In genomic region chr6:87279051-87279595, GRCh38 we compare ENCODE assay signal across 21 cellular contexts. TPM values are rescaled to one million over a fixed set of nuclear protein-coding genes. Genes with fewer than 3 reads are reported as not detected.
DNase-seq lines count a peak whose midpoint lies in the region; ATAC-seq, FAIRE-seq and TF ChIP-seq lines count a peak whose summit lies in the region.
"Had no signal": no experiment of that assay in that cellular context is flagged by ENCODE, and none has a peak within 500 bp of the region (broad histone marks: within the 10 kb centered on the region; RNA-seq: fewer than 3 reads in every experiment).

No MANE protein-coding gene starts in this region.

- peaks cover 4% of the 10 kb centered on the region for H3K4me1 ChIP-seq in CD8-positive, alpha-beta memory T cell (ENCODE audit: insufficient read depth, low read length)
- no peaks in the 10 kb centered on the region for H3K4me1 ChIP-seq in kidney (ENCODE audit: control insufficient read depth in 1 of 2, insufficient read depth in 1 of 2, low read depth in 1 of 2, low read length in 2 of 2)
- H3K4me1 ChIP-seq: A549 had no signal

- H3K9me3 Mint-ChIP-seq in CD8-positive, alpha-beta memory T cell = no peaks in the 10 kb centered on the region
- H3K9me3 Mint-ChIP-seq: HFFc6 had no signal

- peak; percentile 8 for FAIRE-seq in kidney (lab: Jason Lieb, UNC)
- FAIRE-seq: A549, GM12878, GM19239 had no signal

- no peaks in the 10 kb centered on the region for H3K27me3 ChIP-seq in CD8-positive, alpha-beta memory T cell (ENCODE audit: insufficient read depth, low read length, poor library complexity, severe bottlenecking)
- H3K27me3 ChIP-seq: BE2C had no signal

- no peak overlapping the region for H3K27ac ChIP-seq in CD8-positive, alpha-beta memory T cell (ENCODE audit: low read depth, low read length)
- H3K27ac ChIP-seq in kidney (ENCODE audit: low read depth in 2 of 2, low read length in 2 of 2) = no peak overlapping the region
- H3K27ac ChIP-seq: A549, C4-2B had no signal

- H3K9ac ChIP-seq in kidney (ENCODE audit: low read length in 2 of 2) = no peak overlapping the region

- no peaks in the 10 kb centered on the region for H3K27me3 Mint-ChIP-seq in CD8-positive, alpha-beta memory T cell
- H3K27me3 Mint-ChIP-seq in T-helper 17 cell = no peaks in the 10 kb centered on the region

- H3K4me3 Mint-ChIP-seq in CD8-positive, alpha-beta memory T cell = no peak overlapping the region
- peak overlapping the region; percentile 78 for H3K4me3 Mint-ChIP-seq in T-helper 17 cell
- H3K4me3 Mint-ChIP-seq: HFFc6 had no signal

- POLR2A ChIA-PET in CD8-positive, alpha-beta memory T cell (lab: Charles Lee) = no interaction called here

- TF ChIP-seq CTCF in kidney (IDR thresholded peaks at IDR 0.05; ENCODE audit: borderline replicate concordance, extremely low read depth, insufficient read depth) = no peak

- H3K36me3 Mint-ChIP-seq in CD8-positive, alpha-beta memory T cell = no peaks in the 10 kb centered on the region
- H3K36me3 Mint-ChIP-seq in T-helper 17 cell (ENCODE audit: low read depth) = no peaks in the 10 kb centered on the region

- peaks cover 9 to 19% (median 18%) of the 10 kb centered on the region in 3 donors for H3K4me1 Mint-ChIP-seq in CD8-positive, alpha-beta memory T cell
- peaks cover 13% of the 10 kb centered on the region for H3K4me1 Mint-ChIP-seq in T-helper 17 cell

- H3K4me3 ChIP-seq in CD8-positive, alpha-beta memory T cell (ENCODE audit: low read length) = no peak overlapping the region
- H3K4me3 ChIP-seq in kidney (ENCODE audit: low read length in 2 of 2) = no peak overlapping the region
- H3K4me3 ChIP-seq: A549, GM12878 had no signal

- no peaks in the 10 kb centered on the region for H3K36me3 ChIP-seq in CD8-positive, alpha-beta memory T cell (ENCODE audit: insufficient read depth, low read length)
- H3K36me3 ChIP-seq in kidney (ENCODE audit: control insufficient read depth in 1 of 2, insufficient read depth in 2 of 2, low read length in 2 of 2) = no peaks in the 10 kb centered on the region
- H3K36me3 ChIP-seq: BE2C had no signal

- no peaks in the 10 kb centered on the region for H3K9me3 ChIP-seq in CD8-positive, alpha-beta memory T cell (ENCODE audit: low read length)
- H3K9me3 ChIP-seq in T-helper 17 cell (ENCODE audit: control insufficient read depth, low read length, poor library complexity, severe bottlenecking) = no peaks in the 10 kb centered on the region
- H3K9me3 ChIP-seq in kidney (ENCODE audit: control insufficient read depth in 1 of 2, low read length in 2 of 2) = no peaks in the 10 kb centered on the region
- H3K9me3 ChIP-seq: A549, BE2C had no signal

- ATAC-seq in T-helper 17 cell (peak; percentile 79), HG02973 (IDR thresholded peaks at IDR 0.05; ENCODE audit: unreplicated experiment) (no peak), HG03442 (IDR thresholded peaks at IDR 0.05; ENCODE audit: unreplicated experiment) (no peak)
- ATAC-seq: A549, GM12878 had no signal

- DNase-seq in CD8-positive, alpha-beta memory T cell = no peak
- DNase-seq in T-helper 17 cell (no peak), kidney (no peak), NCI-H2029 (lab: John Stamatoyannopoulos, UW) (no peak)
- DNase-seq: BE2C, Calu3, DMS 273 treated with DMSO at 0.1 percent for 48 hours, DMS79, HCEC 1CT, HFFc6, IMR-90, KBM-7 had no signal

- intact Hi-C loops in kidney (cut with DNase I) = no loop called here

- CTCF ChIA-PET in CD8-positive, alpha-beta memory T cell (lab: Charles Lee) = interaction anchor here (1.1 kb wide), 1 partner anchor 44 kb away, joined by 3 read pairs; the partner anchor contains the start of gene SMIM8

- peak overlapping the region in 5 of 8 donors; percentile 20 to 97 (median 70) for H3K27ac Mint-ChIP-seq in CD8-positive, alpha-beta memory T cell
- H3K27ac Mint-ChIP-seq in T-helper 17 cell = peak overlapping the region; percentile 53
- H3K27ac Mint-ChIP-seq: HFFc6 had no signal

RNA-seq across cellular contexts. Expression of gene SMIM8, which starts 43.3 kb away (rescaled TPM):
- 1 to 10 TPM; 7.0 to 9.4 TPM for total RNA-seq in CD8-positive, alpha-beta memory T cell
- 16.2 TPM for polyA plus RNA-seq in CD8-positive, alpha-beta memory T cell
- total RNA-seq in T-helper 17 cell (1 to 10 TPM; 5.8 to 7.0 TPM), kidney (10.5 TPM)
- 14.6 TPM for polyA plus RNA-seq in kidney (ENCODE audit: insufficient read depth, low read depth, low replicate concordance)

RNA-seq across cellular contexts. Expression of gene GJB7, which starts 50.0 kb away (rescaled TPM):
- not detected for total RNA-seq in CD8-positive, alpha-beta memory T cell
- 0.30 TPM for polyA plus RNA-seq in CD8-positive, alpha-beta memory T cell
- total RNA-seq in T-helper 17 cell (not detected), kidney (not detected)
- not detected for polyA plus RNA-seq in kidney (ENCODE audit: insufficient read depth, low read depth, low replicate concordance)
- total RNA-seq: Calu3, G401, GM12878, H4, HFFc6, IMR-90 had no signal
- polyA plus RNA-seq: A549, AG04450, IMR-90 had no signal
